8 cellular contexts compared by ENCODE assay signal in genomic region chr2:174487536-174488162, GRCh38. TPM values are rescaled to one million over a fixed set of nuclear protein-coding genes. Genes with fewer than 3 reads are reported as not detected.
DNase-seq lines count a peak whose midpoint lies in the region; ATAC-seq lines count a peak whose summit lies in the region.

No MANE protein-coding gene starts in this region.

- H3K9me3 ChIP-seq in muscle layer of duodenum (ENCODE audit: control insufficient read depth in 1 of 2, low read length in 2 of 2) = no peaks in the 10 kb centered on the region

- H3K9me3 Mint-ChIP-seq in central memory CD8-positive, alpha-beta T cell = no peaks in the 10 kb centered on the region

- H3K36me3 ChIP-seq in muscle layer of duodenum (ENCODE audit: control insufficient read depth in 1 of 2, insufficient read depth in 2 of 2, low read length in 2 of 2) = no peaks in the 10 kb centered on the region

- peaks cover 64% of the 10 kb centered on the region for H3K4me1 Mint-ChIP-seq in central memory CD8-positive, alpha-beta T cell

- H3K4me3 ChIP-seq in muscle layer of duodenum (ENCODE audit: low read depth in 1 of 2, low read length in 2 of 2) = peak overlapping the region; percentile 68 to 86

- H3K36me3 Mint-ChIP-seq in central memory CD8-positive, alpha-beta T cell (ENCODE audit: insufficient read depth) = peaks cover 10% of the 10 kb centered on the region

- H3K27me3 Mint-ChIP-seq in central memory CD8-positive, alpha-beta T cell = no peaks in the 10 kb centered on the region

- peak overlapping the region; percentile 90 for H3K27ac Mint-ChIP-seq in central memory CD8-positive, alpha-beta T cell (ENCODE audit: low read depth)

- ATAC-seq in GM18511 (IDR thresholded peaks at IDR 0.05; ENCODE audit: unreplicated experiment) = peak; percentile 25
- ATAC-seq in HG03460 (IDR thresholded peaks at IDR 0.05; ENCODE audit: unreplicated experiment) = peak; percentile 3
- peak; percentile 9 for ATAC-seq in central memory CD8-positive, alpha-beta T cell (replicated peaks; ENCODE audit: extremely low read depth, poor library complexity, severe bottlenecking)
- no peak for ATAC-seq in left lobe of liver

- no peak for DNase-seq in central memory CD8-positive, alpha-beta T cell (ENCODE audit: low spot score in 2 of 2)
- DNase-seq in glomerular visceral epithelial cell (ENCODE audit: extremely low spot score) (no peak), cortex of kidney (lab: John Stamatoyannopoulos, UW) (no peak), left lobe of liver (ENCODE audit: low spot score) (no peak), RPMI8226 (no peak)

- peaks cover 0 to 8% of the 10 kb centered on the region in 2 donors for H3K4me1 ChIP-seq in muscle layer of duodenum (ENCODE audit: control insufficient read depth in 1 of 2, insufficient read depth in 2 of 2, low read length in 2 of 2)

- peak overlapping the region; percentile 92 for H3K27ac ChIP-seq in muscle layer of duodenum (ENCODE audit: low read length)

- peak overlapping the region; percentile 92 for H3K4me3 Mint-ChIP-seq in central memory CD8-positive, alpha-beta T cell

- H3K27me3 ChIP-seq in muscle layer of duodenum (ENCODE audit: low read depth, low read length) = no peaks in the 10 kb centered on the region

RNA-seq across cellular contexts. Expression of gene GPR155, which starts 0.8 kb away (rescaled TPM):
- total RNA-seq in left lobe of liver = 9.3 TPM
